8 cellular contexts compared by ENCODE assay signal in the genomic region with DNA sequence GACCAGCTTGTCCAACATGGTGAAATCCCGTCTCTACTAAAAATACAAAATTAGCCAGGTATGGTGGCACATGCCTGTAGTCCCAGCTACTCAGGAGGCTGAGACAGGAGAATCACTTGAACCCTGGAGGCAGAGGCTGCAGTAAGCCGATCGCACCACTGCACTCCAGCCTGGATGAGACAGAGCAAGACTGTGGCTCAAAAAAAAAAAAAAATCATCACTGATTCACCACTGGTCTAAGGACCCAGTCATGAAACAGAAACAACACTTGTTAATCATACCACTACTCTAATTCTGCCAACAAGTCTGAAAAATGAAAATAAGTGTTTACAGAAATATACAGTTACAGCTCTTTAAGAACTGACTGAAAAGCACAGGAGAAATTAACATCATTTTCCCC. TPM values are rescaled to one million over a fixed set of nuclear protein-coding genes. Genes with fewer than 3 reads are reported as not detected.
DNase-seq lines count a peak whose midpoint lies in the region; ATAC-seq and TF ChIP-seq lines count a peak whose summit lies in the region.
"Not testable (repeated sequence)": the region's sequence is repeated elsewhere in the genome, so short reads cannot be mapped to it uniquely, and the experiment has no call there.

No MANE protein-coding gene starts in this region.

- POLR2A ChIA-PET in naive thymus-derived CD8-positive, alpha-beta T cell (lab: Charles Lee), result interaction anchor here (0.8 kb wide), 1 partner anchor 518 kb away, joined by 3 read pairs; no protein-coding TSS in a partner anchor

- not testable (repeated sequence) for H3K27ac ChIP-seq in RWPE2 (ENCODE audit: poor library complexity, severe bottlenecking)

- peak overlapping the region; percentile 69 for H3K27ac Mint-ChIP-seq in activated naive CD8-positive, alpha-beta T cell treated with anti-CD3 and anti-CD28 coated beads for 36 hours
- H3K27ac Mint-ChIP-seq in naive thymus-derived CD8-positive, alpha-beta T cell, result peak overlapping the region in 6 of 10 donors; percentile 3 to 54 (median 39)

- not testable (repeated sequence) for H3K9me3 Mint-ChIP-seq in activated naive CD8-positive, alpha-beta T cell treated with anti-CD3 and anti-CD28 coated beads for 36 hours; naive thymus-derived CD8-positive, alpha-beta T cell

- peak; percentile 26 for DNase-seq in AG08395 (ENCODE audit: low spot score)
- not testable (repeated sequence) for DNase-seq in RWPE2 (ENCODE audit: low spot score); activated naive CD8-positive, alpha-beta T cell treated with anti-CD3 and anti-CD28 coated beads for 36 hours; naive thymus-derived CD8-positive, alpha-beta T cell

- peak; percentile 78 for ATAC-seq in GM18861 (IDR thresholded peaks at IDR 0.05; ENCODE audit: unreplicated experiment)
- ATAC-seq in GM21423 (IDR thresholded peaks at IDR 0.05; ENCODE audit: unreplicated experiment), result peak; percentile 84
- ATAC-seq in HG02884 (IDR thresholded peaks at IDR 0.05; ENCODE audit: unreplicated experiment), result peak; percentile 80
- ATAC-seq in HG03442 (IDR thresholded peaks at IDR 0.05; ENCODE audit: unreplicated experiment), result peak; percentile 93
- peak; percentile 21; the same call in 1 of the 3 replicates for ATAC-seq in RWPE2 (ENCODE audit: low read depth)
- not testable (repeated sequence) for ATAC-seq in naive thymus-derived CD8-positive, alpha-beta T cell

- peaks cover 63% of the 10 kb centered on the region for H3K4me1 Mint-ChIP-seq in activated naive CD8-positive, alpha-beta T cell treated with anti-CD3 and anti-CD28 coated beads for 36 hours
- H3K4me1 Mint-ChIP-seq in naive thymus-derived CD8-positive, alpha-beta T cell, result peaks cover 31 to 78% (median 68%) of the 10 kb centered on the region in 4 donors

- peak overlapping the region; percentile 7 for H3K4me3 Mint-ChIP-seq in activated naive CD8-positive, alpha-beta T cell treated with anti-CD3 and anti-CD28 coated beads for 36 hours
- peak overlapping the region in 6 of 10 donors; percentile 0 to 70 (median 10) for H3K4me3 Mint-ChIP-seq in naive thymus-derived CD8-positive, alpha-beta T cell

- H3K4me3 ChIP-seq in RWPE2 (ENCODE audit: severe bottlenecking), result not testable (repeated sequence)

- H3K36me3 Mint-ChIP-seq in activated naive CD8-positive, alpha-beta T cell treated with anti-CD3 and anti-CD28 coated beads for 36 hours, result peaks cover 41% of the 10 kb centered on the region
- H3K36me3 Mint-ChIP-seq in naive thymus-derived CD8-positive, alpha-beta T cell, result not testable (repeated sequence)

- H3K27me3 ChIP-seq in RWPE2 (ENCODE audit: insufficient read depth, poor library complexity, severe bottlenecking), result not testable (repeated sequence)

- peaks cover 10% of the 10 kb centered on the region for H3K4me1 ChIP-seq in RWPE2 (ENCODE audit: insufficient read depth, poor library complexity, severe bottlenecking)

- H3K27me3 Mint-ChIP-seq in activated naive CD8-positive, alpha-beta T cell treated with anti-CD3 and anti-CD28 coated beads for 36 hours; naive thymus-derived CD8-positive, alpha-beta T cell: not testable (repeated sequence)

- TF ChIP-seq CTCF in RWPE2 (IDR thresholded peaks at IDR 0.05; ENCODE audit: poor library complexity, severe bottlenecking), result not testable (repeated sequence)

- not testable (repeated sequence) for H3K9me3 ChIP-seq in RWPE2 (ENCODE audit: severe bottlenecking)

- H3K36me3 ChIP-seq in RWPE2 (ENCODE audit: low read depth), result not testable (repeated sequence)

RNA-seq across cellular contexts. Expression of a gene that starts 12.7 kb away (rescaled TPM):
- 100 to 1,000 TPM; 204 to 227 TPM for total RNA-seq in activated naive CD8-positive, alpha-beta T cell treated with anti-CD3 and anti-CD28 coated beads for 36 hours
- total RNA-seq in naive thymus-derived CD8-positive, alpha-beta T cell, result 100 to 1,000 TPM; 138 to 160 TPM
- polyA plus RNA-seq in naive thymus-derived CD8-positive, alpha-beta T cell, result 10 to 100 TPM; 23.4 to 34.7 (median 33.7) TPM
